15 cellular contexts compared by ENCODE assay signal in genomic region chr20:50911030-50911429, GRCh38. TPM values are rescaled to one million over a fixed set of nuclear protein-coding genes. Genes with fewer than 3 reads are reported as not detected.
DNase-seq lines count a peak whose midpoint lies in the region; ATAC-seq and TF ChIP-seq lines count a peak whose summit lies in the region.
"Had no signal": no experiment of that assay in that cellular context is flagged by ENCODE, and none has a peak within 500 bp of the region (broad histone marks: within the 10 kb centered on the region; RNA-seq: fewer than 3 reads in every experiment).

No MANE protein-coding gene starts in this region.

- H3K9me3 Mint-ChIP-seq in T-helper 1 cell treated with Interleukin-12 subunit alpha and Interleukin-12 subunit beta and Interleukin-4 antibody, amounts not matched to agents 30 μg/mL and 1 μg/mL, for 36 hours, result no peaks in the 10 kb centered on the region
- H3K9me3 Mint-ChIP-seq: neural crest cell had no signal

- no peaks in the 10 kb centered on the region for H3K9me3 ChIP-seq in trophoblast cell (ENCODE audit: insufficient read depth, low read depth, low read length)
- H3K9me3 ChIP-seq: breast epithelium had no signal

- WGBS in trophoblast cell (ENCODE audit: extremely low coverage, insufficient coverage, insufficient read length), result no CpG with 5 or more reads among the region's 3 CpGs

- in situ Hi-C loops in astrocyte of the spinal cord (cut with HindIII; ENCODE audit: low sequenced_read_pairs), result no loop called here

- H3K79me2 ChIP-seq in trophoblast cell (ENCODE audit: control insufficient read depth, insufficient read depth, low read length, poor library complexity), result peaks cover 28% of the 10 kb centered on the region

- peak overlapping the region; percentile 100 for H3K4ac ChIP-seq in trophoblast cell (ENCODE audit: low read depth, low read length)

- H3K27ac ChIP-seq in trophoblast cell (ENCODE audit: low read depth, low read length) (no peak overlapping the region), dorsolateral prefrontal cortex (peak overlapping the region in 1 of 59 donors; percentile 6)
- H3K27ac ChIP-seq: 22Rv1 had no signal

- H3K27me3 Mint-ChIP-seq in T-helper 1 cell treated with Interleukin-12 subunit alpha and Interleukin-12 subunit beta and Interleukin-4 antibody, amounts not matched to agents 30 μg/mL and 1 μg/mL, for 36 hours (ENCODE audit: low read depth), result no peaks in the 10 kb centered on the region

- no peak overlapping the region for H4K12ac ChIP-seq in trophoblast cell (ENCODE audit: low read depth, low read length)

- no peak overlapping the region for H3K9ac ChIP-seq in trophoblast cell (ENCODE audit: low read length)

- H2AFZ ChIP-seq in trophoblast cell (ENCODE audit: insufficient read depth, low read length, poor library complexity), result no peak overlapping the region

- peaks cover 45% of the 10 kb centered on the region for H3K4me1 Mint-ChIP-seq in T-helper 1 cell treated with Interleukin-12 subunit alpha and Interleukin-12 subunit beta and Interleukin-4 antibody, amounts not matched to agents 30 μg/mL and 1 μg/mL, for 36 hours (ENCODE audit: low read depth)

- peaks cover 11% of the 10 kb centered on the region in 2 experiments for H3K36me3 ChIP-seq in trophoblast cell (ENCODE audit: control insufficient read depth in 1 of 2, insufficient read depth in 2 of 2, low read length in 2 of 2)
- H3K36me3 ChIP-seq: breast epithelium had no signal

- no peak overlapping the region for H3K14ac ChIP-seq in trophoblast cell (ENCODE audit: low read length)

- no peak overlapping the region for H3K18ac ChIP-seq in trophoblast cell (ENCODE audit: low read length)

- H2BK120ac ChIP-seq in trophoblast cell (ENCODE audit: insufficient read depth, low read length, poor library complexity), result no peak overlapping the region

- H4K91ac ChIP-seq in trophoblast cell (ENCODE audit: low read depth, low read length), result no peak overlapping the region

- ATAC-seq in HG02981 (IDR thresholded peaks at IDR 0.05; ENCODE audit: unreplicated experiment), result peak; percentile 7

- H4K8ac ChIP-seq in trophoblast cell (ENCODE audit: low read depth, low read length), result no peak overlapping the region

- H3K4me2 ChIP-seq in trophoblast cell (ENCODE audit: low read length), result no peak overlapping the region

- no peak overlapping the region for H2AK5ac ChIP-seq in trophoblast cell (ENCODE audit: low read length)

- H3K27ac Mint-ChIP-seq in T-helper 1 cell treated with Interleukin-12 subunit alpha and Interleukin-12 subunit beta and Interleukin-4 antibody, amounts not matched to agents 30 μg/mL and 1 μg/mL, for 36 hours, result peak overlapping the region; percentile 47

- no peaks in the 10 kb centered on the region for H3K27me3 ChIP-seq in trophoblast cell (ENCODE audit: insufficient read depth, low read length)
- no peaks in the 10 kb centered on the region for H3K27me3 ChIP-seq in dorsolateral prefrontal cortex
- H3K27me3 ChIP-seq: breast epithelium had no signal

- TF ChIP-seq CTCF in astrocyte of the spinal cord (IDR thresholded peaks at IDR 0.05; ENCODE audit: low read depth, low read length), result no peak
- TF ChIP-seq CTCF in dorsolateral prefrontal cortex (IDR thresholded peaks at IDR 0.05 in 54 of 56, conservative IDR thresholded peaks at IDR 0.05 in 2 of 56; ENCODE audit: low read depth in 1 of 56, partially characterized antibody in 56 of 56), result no peak

- H3K4me3 ChIP-seq in astrocyte of the spinal cord (ENCODE audit: low read depth, low read length) (no peak overlapping the region), trophoblast cell (ENCODE audit: low read depth, low read length) (no peak overlapping the region), dorsolateral prefrontal cortex (no peak overlapping the region)
- H3K4me3 ChIP-seq: breast epithelium had no signal

- no peak overlapping the region for H2BK12ac ChIP-seq in trophoblast cell (ENCODE audit: low read length)

- H3K36me3 Mint-ChIP-seq in T-helper 1 cell treated with Interleukin-12 subunit alpha and Interleukin-12 subunit beta and Interleukin-4 antibody, amounts not matched to agents 30 μg/mL and 1 μg/mL, for 36 hours (ENCODE audit: low read depth), result peaks cover 17% of the 10 kb centered on the region

- H3K79me1 ChIP-seq in trophoblast cell (ENCODE audit: low read length), result no peaks in the 10 kb centered on the region

- H3K4me3 Mint-ChIP-seq in T-helper 1 cell treated with Interleukin-12 subunit alpha and Interleukin-12 subunit beta and Interleukin-4 antibody, amounts not matched to agents 30 μg/mL and 1 μg/mL, for 36 hours, result no peak overlapping the region
- H3K4me3 Mint-ChIP-seq: neural crest cell had no signal

- H2BK5ac ChIP-seq in trophoblast cell (ENCODE audit: low read depth, low read length, poor library complexity), result no peak overlapping the region

- peaks cover 0 to 3% of the 10 kb centered on the region in 2 experiments for H3K4me1 ChIP-seq in trophoblast cell (ENCODE audit: control insufficient read depth in 1 of 2, insufficient read depth in 2 of 2, low read length in 2 of 2)

- intact Hi-C loops in dorsolateral prefrontal cortex (cut with DNase I), result no loop called here

- DNase-seq in T-helper 1 cell (no peak), astrocyte of the spinal cord (ENCODE audit: low read depth, low spot score) (peak; percentile 55), trophoblast cell (peak in 1 of 2 donors; percentile 23), islet precursor cell (no peak), DMS153 treated with DMSO at 0.1 percent for 48 hours (lab: John Stamatoyannopoulos, UW; ENCODE audit: unreplicated experiment) (no peak), dorsolateral prefrontal cortex (no peak)
- DNase-seq: DMS79, kidney, NCI-H1092, NCI-H526 treated with DMSO at 0.1 percent for 48 hours had no signal

- no peak overlapping the region for H3K23ac ChIP-seq in trophoblast cell (ENCODE audit: low read length)

RNA-seq across cellular contexts. Expression of gene ADNP, which starts 20.2 kb away (rescaled TPM):
- 89.6 and 91.5 TPM in 2 replicates for polyA plus RNA-seq in trophoblast cell (2013)
- 100 to 1,000 TPM in 2 of 120 experiments, 10 to 100 TPM in 118; 48.0 to 106 (median 69.6) TPM for total RNA-seq in dorsolateral prefrontal cortex

RNA-seq across cellular contexts. Expression of gene DPM1, which starts 47.3 kb away (rescaled TPM):
- 79.3 and 82.1 TPM in 2 replicates for polyA plus RNA-seq in trophoblast cell (2013)
- total RNA-seq in dorsolateral prefrontal cortex, result 10 to 100 TPM; 12.9 to 36.2 (median 25.1) TPM

RNA-seq across cellular contexts. Expression of gene MOCS3, which starts 47.6 kb away (rescaled TPM):
- polyA plus RNA-seq in trophoblast cell (2013), result 2.7 and 2.9 TPM in 2 replicates
- 1 to 10 TPM; 3.1 to 7.1 (median 4.6) TPM for total RNA-seq in dorsolateral prefrontal cortex
